16 cellular contexts compared by ENCODE assay signal in the genomic region with DNA sequence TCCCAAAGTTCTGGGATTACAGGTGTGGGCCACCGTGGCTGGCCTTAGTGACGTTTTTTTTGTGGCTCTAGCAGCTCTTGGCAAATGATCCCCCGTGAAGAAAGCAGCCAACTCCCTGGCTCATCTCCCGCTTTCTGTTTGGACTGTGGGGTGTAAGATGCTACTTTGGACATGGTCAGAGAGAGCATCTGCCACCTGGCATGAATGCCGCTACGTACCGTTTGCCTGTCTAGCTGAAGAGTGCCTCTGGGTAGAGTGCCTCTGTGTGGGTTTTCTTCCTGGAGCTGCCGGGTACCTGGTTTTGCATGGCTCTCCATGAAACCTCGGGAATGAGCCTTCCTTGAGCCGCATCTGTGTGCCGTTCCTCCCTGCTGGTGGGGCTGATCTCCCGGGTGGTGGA. TPM values are rescaled to one million over a fixed set of nuclear protein-coding genes. Genes with fewer than 3 reads are reported as not detected.
A peak's percentile ranks its signal among the peaks of the same experiment; 100 is the strongest.
DNase-seq lines count a peak whose midpoint lies in the region; ATAC-seq and TF ChIP-seq lines count a peak whose summit lies in the region.
"Had no signal": no experiment of that assay in that cellular context is flagged by ENCODE, and none has a peak within 500 bp of the region (broad histone marks: within the 10 kb centered on the region; RNA-seq: fewer than 3 reads in every experiment).

No MANE protein-coding gene starts in this region.

- POLR2A ChIA-PET in Caco-2 (lab: Charles Lee): no interaction called here

- no peaks in the 10 kb centered on the region for H3K27me3 ChIP-seq in dorsolateral prefrontal cortex
- no peaks in the 10 kb centered on the region for H3K27me3 ChIP-seq in Caco-2 (replicated peaks; ENCODE audit: control insufficient read depth, insufficient read depth, low read length)

- CTCF ChIA-PET in Caco-2 (lab: Charles Lee): no interaction called here

- intact Hi-C loops in dorsolateral prefrontal cortex (cut with DNase I) (no loop called here), Caco-2 (cut with micrococcal nuclease; ENCODE audit: unreplicated experiment) (no loop called here)

- no peaks in the 10 kb centered on the region for H3K9me3 Mint-ChIP-seq in progenitor cell of endocrine pancreas (ENCODE audit: low read depth)
- no peaks in the 10 kb centered on the region for H3K9me3 Mint-ChIP-seq in Caco-2 (ENCODE audit: unreplicated experiment)
- no peaks in the 10 kb centered on the region for H3K9me3 Mint-ChIP-seq in HFFc6

- peak overlapping the region in 48 of 59 donors; percentile 10 to 81 (median 59) for H3K27ac ChIP-seq in dorsolateral prefrontal cortex

- H3K27me3 Mint-ChIP-seq in progenitor cell of endocrine pancreas (no peaks in the 10 kb centered on the region), Caco-2 (ENCODE audit: insufficient read depth, unreplicated experiment) (no peaks in the 10 kb centered on the region), HFFc6 (ENCODE audit: insufficient read depth) (peaks cover 2% of the 10 kb centered on the region)

- TF ChIP-seq CTCF in GM13977 (IDR thresholded peaks at IDR 0.05; ENCODE audit: extremely low read depth, insufficient read depth, missing control alignments): no peak
- TF ChIP-seq CTCF in dorsolateral prefrontal cortex (IDR thresholded peaks at IDR 0.05 in 54 of 56, conservative IDR thresholded peaks at IDR 0.05 in 2 of 56; ENCODE audit: low read depth in 1 of 56, partially characterized antibody in 56 of 56): no peak
- no peak for TF ChIP-seq CTCF in progenitor cell of endocrine pancreas (IDR thresholded peaks at IDR 0.05; ENCODE audit: unreplicated experiment)
- no peak for TF ChIP-seq CTCF in Caco-2 (IDR thresholded peaks at IDR 0.05; ENCODE audit: insufficient read depth in 1 of 2, low read depth in 1 of 2, low read length in 1 of 2, severe bottlenecking in 1 of 2, unreplicated experiment in 1 of 2)
- no peak for TF ChIP-seq CTCF in HFFc6 (IDR thresholded peaks at IDR 0.05)

- in situ Hi-C loops in GM13977 (cut with MboI; ENCODE audit: low pct_unique_long_range_greater_than_20kb, low sequenced_read_pairs, unreplicated experiment): no loop called here

- H3K4me1 Mint-ChIP-seq in progenitor cell of endocrine pancreas (ENCODE audit: low read depth) (peaks cover 2% of the 10 kb centered on the region), Caco-2 (ENCODE audit: low read depth, unreplicated experiment) (no peaks in the 10 kb centered on the region), HFFc6 (ENCODE audit: low read depth) (peaks cover 17% of the 10 kb centered on the region)

- H3K27ac Mint-ChIP-seq in progenitor cell of endocrine pancreas (peak overlapping the region; percentile 67), Caco-2 (ENCODE audit: unreplicated experiment) (no peak overlapping the region), HFFc6 (no peak overlapping the region)

- H3K4me1 ChIP-seq in Caco-2: no peaks in the 10 kb centered on the region

- DNase-seq in GM13977 (ENCODE audit: low spot score) (peak; percentile 14), NCI-H446 (lab: John Stamatoyannopoulos, UW) (peak; percentile 56 to 84), dorsolateral prefrontal cortex (peak in 1 of 10 donors; percentile 86), progenitor cell of endocrine pancreas (ENCODE audit: low spot score, unreplicated experiment) (no peak), Caco-2 (no peak), HFFc6 (no peak), NCI-H1694 (lab: John Stamatoyannopoulos, UW) (no peak)
- DNase-seq: activated CD4-positive, alpha-beta T cell treated with anti-CD3 and anti-CD28 coated beads for 48 hours; activated CD8-positive, alpha-beta memory T cell treated with anti-CD3 and anti-CD28 coated beads, Interleukin-2, amount 50 U/mL, for 48 hours; Calu3; IMR-90; NCI-H2081 treated with DMSO at 0.1 percent for 48 hours; stimulated activated CD4-positive, alpha-beta T cell treated with anti-CD3 and anti-CD28 coated beads, Interleukin-4, amount 100 ng/mL, for 4 hours had no signal

- H3K4me3 ChIP-seq in dorsolateral prefrontal cortex: peak overlapping the region in 9 of 59 donors; percentile 2 to 39 (median 30)
- H3K4me3 ChIP-seq in Caco-2 (ENCODE audit: low read depth, low read length): no peak overlapping the region

- ATAC-seq in HG03571 (IDR thresholded peaks at IDR 0.05; ENCODE audit: unreplicated experiment): no peak
- ATAC-seq: Panc1, SK-N-SH treated with all-trans-retinoic acid at 6 μM for 48 hours had no signal

- H3K36me3 Mint-ChIP-seq in progenitor cell of endocrine pancreas (ENCODE audit: insufficient read depth) (peaks cover 23% of the 10 kb centered on the region), Caco-2 (ENCODE audit: insufficient read depth, unreplicated experiment) (peaks cover 44% of the 10 kb centered on the region), HFFc6 (ENCODE audit: low read depth) (peaks cover 35% of the 10 kb centered on the region)

- H3K9me3 ChIP-seq in Caco-2: no peaks in the 10 kb centered on the region

- no peaks in the 10 kb centered on the region for H3K36me3 ChIP-seq in Caco-2 (ENCODE audit: control insufficient read depth, insufficient read depth, low read length)

- BruUV-seq in Caco-2 (replicated peaks; lab: Mats Ljungman, UMichigan): no TSS peak

- no peak overlapping the region for H3K4me3 Mint-ChIP-seq in progenitor cell of endocrine pancreas (ENCODE audit: low read depth)
- H3K4me3 Mint-ChIP-seq in Caco-2 (ENCODE audit: unreplicated experiment): no peak overlapping the region
- no peak overlapping the region for H3K4me3 Mint-ChIP-seq in HFFc6

RNA-seq across cellular contexts. Expression of a gene that starts 34.3 kb away (rescaled TPM):
- total RNA-seq in dorsolateral prefrontal cortex (100 to 1,000 TPM in 26 of 120 experiments, 10 to 100 TPM in 94; 51.0 to 118 (median 91.4) TPM), progenitor cell of endocrine pancreas (30.5 and 40.5 TPM in 2 replicates), Caco-2 (2022) (32.2 and 32.3 TPM in 2 replicates)
- total RNA-seq in HFFc6 (2021; fragmentation: NEBNext Ultra II Directional; extraction: Animal tissue kit (Norgen Biotek cat#: 25700)): 10 to 100 TPM; 65.4 to 79.1 (median 69.2) TPM

Comparison
In these comparisons a context has a peak if more than half of its experiments do, and no peak if none do; other contexts are left out.
1. DNase-seq: peak in GM13977 (single experiment) and NCI-H446 (2 of 2); none in progenitor cell of endocrine pancreas (single experiment), Caco-2 (0 of 2), HFFc6 (single experiment) and NCI-H1694 (single experiment).